In the genomic region with DNA sequence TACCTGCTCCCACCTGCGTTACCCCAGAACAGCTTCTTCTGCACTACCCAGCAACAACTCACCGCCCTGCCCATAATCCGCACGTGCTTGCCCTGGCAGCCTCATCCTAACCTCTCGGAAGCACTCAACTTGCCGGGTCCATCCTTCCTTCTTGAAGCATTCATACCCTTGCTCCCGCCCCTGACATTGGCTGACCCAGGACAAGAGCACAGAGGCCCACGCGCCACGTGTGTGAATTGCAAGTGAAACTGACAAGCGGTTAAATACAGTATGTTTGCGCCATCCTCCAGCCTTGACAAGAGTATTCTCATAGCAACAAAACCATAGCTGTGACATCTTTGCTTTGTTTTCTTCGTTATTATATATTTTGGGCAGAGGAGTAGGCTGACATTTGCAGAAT, we compare ENCODE assay signal across 1 cellular context.
TF ChIP-seq lines count a peak whose summit lies in the region.

No MANE protein-coding gene starts in this region.

TF ChIP-seq in H1, 55 proteins besides CTCF, POLR2A, EP300 and RAD21:
- no peak for TF ChIP-seq SAP30 (IDR thresholded peaks at IDR 0.05; ENCODE audit: insufficient read depth, insufficient replicate concordance, low read length)
